In genomic region chr1:59718064-59718988, GRCh38 we compare ENCODE assay signal across 1 cellular context.
TF ChIP-seq lines count a peak whose summit lies in the region.

No MANE protein-coding gene starts in this region.

TF ChIP-seq in GM23338, 12 proteins besides CTCF, POLR2A, EP300 and RAD21 (continued from another document):
- TF ChIP-seq ZNF462 (CRISPR knock-in tag; IDR thresholded peaks at IDR 0.05) (no peak), EZH2phosphoT487 (IDR thresholded peaks at IDR 0.05; ENCODE audit: unreplicated experiment) (no peak)
